21 cellular contexts compared by ENCODE assay signal in genomic region chr3:46123646-46124045, GRCh38.
DNase-seq lines count a peak whose midpoint lies in the region; ATAC-seq and TF ChIP-seq lines count a peak whose summit lies in the region.
"Had no signal": no experiment of that assay in that cellular context is flagged by ENCODE, and none has a peak within 500 bp of the region (broad histone marks: within the 10 kb centered on the region; RNA-seq: fewer than 3 reads in every experiment).

No MANE protein-coding gene starts in this region.

- no peak overlapping the region for H2AFZ ChIP-seq in mesenchymal stem cell (ENCODE audit: low read depth, low read length)

- H2BK15ac ChIP-seq in mesenchymal stem cell (ENCODE audit: low read depth, poor library complexity, severe bottlenecking), result no peak overlapping the region

- WGBS in right cardiac atrium, result 94% methylated on average over 3 of the region's 3 CpGs
- 94% methylated on average over 3 of the region's 3 CpGs for WGBS in mesenchymal stem cell
- WGBS in sigmoid colon, 2 donors, result 96 to 98% methylated on average over 3 of the region's 3 CpGs

- no peak overlapping the region for H3K4ac ChIP-seq in mesenchymal stem cell (ENCODE audit: low read depth in 1 of 2, low read length in 2 of 2)

- H2BK5ac ChIP-seq in mesenchymal stem cell (ENCODE audit: low read depth, low read length, poor library complexity, severe bottlenecking), result no peak overlapping the region

- no peaks in the 10 kb centered on the region for H3K4me1 ChIP-seq in right cardiac atrium (ENCODE audit: control insufficient read depth, insufficient read depth, low read length)
- peaks cover 3% of the 10 kb centered on the region for H3K4me1 ChIP-seq in mesenchymal stem cell (ENCODE audit: control insufficient read depth, insufficient read depth, low read depth, low read length)
- H3K4me1 ChIP-seq in sigmoid colon, result no peaks in the 10 kb centered on the region
- H3K4me1 ChIP-seq: SJCRH30 had no signal

- H3K27me3 ChIP-seq in right cardiac atrium (ENCODE audit: control insufficient read depth, insufficient read depth) (no peaks in the 10 kb centered on the region), mesenchymal stem cell (ENCODE audit: control insufficient read depth in 1 of 2, insufficient read depth in 1 of 2, low read length in 2 of 2) (no peaks in the 10 kb centered on the region), sigmoid colon (no peaks in the 10 kb centered on the region)
- H3K27me3 ChIP-seq: SJCRH30 had no signal

- H2BK12ac ChIP-seq in mesenchymal stem cell (ENCODE audit: low read length in 2 of 2), result no peak overlapping the region

- H2AK5ac ChIP-seq in mesenchymal stem cell (ENCODE audit: low read length, severe bottlenecking), result no peak overlapping the region

- H3K79me1 ChIP-seq in mesenchymal stem cell (replicated peaks; ENCODE audit: low read length, poor library complexity, severe bottlenecking), result no peaks in the 10 kb centered on the region

- no peak overlapping the region for H3K23ac ChIP-seq in mesenchymal stem cell (ENCODE audit: low read length in 2 of 2)

- no peak for ATAC-seq in right cardiac atrium
- no peak for ATAC-seq in left ventricle myocardium superior
- no peak for ATAC-seq in GM18861 (IDR thresholded peaks at IDR 0.05; ENCODE audit: unreplicated experiment)
- ATAC-seq: HepG2, PC-3 had no signal

- H3K18ac ChIP-seq in mesenchymal stem cell (ENCODE audit: low read depth in 1 of 2, low read length in 2 of 2), result no peak overlapping the region

- TF ChIP-seq POLR2A in sigmoid colon (IDR thresholded peaks at IDR 0.05), result no peak

- H3K27ac ChIP-seq in right cardiac atrium (ENCODE audit: low read length) (peak overlapping the region; percentile 64), mesenchymal stem cell (ENCODE audit: low read length, poor library complexity, severe bottlenecking) (no peak overlapping the region), sigmoid colon (peak overlapping the region; percentile 15 to 53 (median 42))
- H3K27ac ChIP-seq: SJCRH30 had no signal

- H3K36me3 ChIP-seq in mesenchymal stem cell (ENCODE audit: control insufficient read depth in 1 of 2, insufficient read depth in 2 of 2, low read depth in 1 of 2, low read length in 2 of 2), result no peaks in the 10 kb centered on the region
- H3K36me3 ChIP-seq in sigmoid colon, result no peaks in the 10 kb centered on the region
- H3K36me3 ChIP-seq: SJCRH30 had no signal

- no peak for TF ChIP-seq CTCF in sigmoid colon (IDR thresholded peaks at IDR 0.05)

- no peak overlapping the region for H3K14ac ChIP-seq in mesenchymal stem cell (ENCODE audit: low read length in 2 of 2)

- H3K9me3 ChIP-seq in right cardiac atrium (ENCODE audit: control insufficient read depth, low read length), result no peaks in the 10 kb centered on the region
- H3K9me3 ChIP-seq in mesenchymal stem cell (ENCODE audit: control insufficient read depth, low read length), result no peaks in the 10 kb centered on the region
- no peaks in the 10 kb centered on the region for H3K9me3 ChIP-seq in sigmoid colon
- H3K9me3 ChIP-seq: SJCRH30 had no signal

- peak overlapping the region; percentile 55 for H3K9ac ChIP-seq in mesenchymal stem cell (ENCODE audit: low read length)

- no peak overlapping the region for H3K4me2 ChIP-seq in mesenchymal stem cell (ENCODE audit: low read length, poor library complexity, severe bottlenecking)

- DNase-seq in right cardiac atrium, result no peak
- DNase-seq in left ventricle myocardium superior, result no peak
- no peak for DNase-seq in mesenchymal stem cell
- DNase-seq in sigmoid colon, result no peak
- DNase-seq in NCI-H2171 (lab: John Stamatoyannopoulos, UW), result no peak
- DNase-seq in NOMO-1 (lab: John Stamatoyannopoulos, UW; ENCODE audit: unreplicated experiment in 2 of 2), result no peak
- no peak for DNase-seq in UCSD-AML1 (lab: John Stamatoyannopoulos, UW; ENCODE audit: unreplicated experiment)
- DNase-seq: 8988T, ACHN, H7, Karpas-422, NCI-H1092, NCI-H1417 treated with DMSO at 0.1 percent for 48 hours, NCI-H1694 treated with DMSO at 0.1 percent for 48 hours, NCI-H2081, NCI-H345, NCI-H510A treated with DMSO at 0.1 percent for 48 hours, PC-3, SJCRH30 had no signal

- intact Hi-C loops in right cardiac atrium (cut with DNase I) (no loop called here), left ventricle myocardium superior (cut with micrococcal nuclease) (no loop called here), sigmoid colon (cut with DNase I) (no loop called here)

- H2BK120ac ChIP-seq in mesenchymal stem cell (ENCODE audit: low read depth, low read length), result no peak overlapping the region

- H3K4me3 ChIP-seq in right cardiac atrium (ENCODE audit: low read length), result no peak overlapping the region
- no peak overlapping the region for H3K4me3 ChIP-seq in mesenchymal stem cell (ENCODE audit: insufficient read depth in 1 of 2, low read depth in 1 of 2, low read length in 2 of 2)
- no peak overlapping the region for H3K4me3 ChIP-seq in sigmoid colon
- H3K4me3 ChIP-seq: SJCRH30 had no signal

- H4K91ac ChIP-seq in mesenchymal stem cell (ENCODE audit: low read length), result no peak overlapping the region

- no peak overlapping the region for H4K8ac ChIP-seq in mesenchymal stem cell (ENCODE audit: low read length)

- TF ChIP-seq EP300 in sigmoid colon (IDR thresholded peaks at IDR 0.05), result no peak
